Comparison of ENCODE assay signal across 9 cellular contexts in the genomic region with DNA sequence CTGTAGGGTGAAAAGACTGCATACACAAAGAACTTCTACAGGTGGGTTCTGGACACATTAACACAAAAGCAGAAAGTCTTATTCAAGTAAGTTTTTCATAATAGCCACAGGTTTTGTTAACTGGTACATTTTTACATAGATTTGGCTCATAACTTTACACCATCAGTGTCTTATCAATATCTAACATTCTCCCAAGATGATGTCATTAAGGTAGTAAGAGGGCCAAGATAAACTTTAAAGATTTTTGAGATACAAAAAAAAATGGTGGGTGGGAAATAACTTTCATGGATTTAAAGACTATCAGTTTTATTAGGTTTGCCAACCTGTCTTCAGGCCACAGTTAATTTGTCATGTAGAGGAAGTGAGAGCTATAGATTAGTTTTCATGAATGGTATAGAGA. TPM values are rescaled to one million over a fixed set of nuclear protein-coding genes. Genes with fewer than 3 reads are reported as not detected.
DNase-seq lines count a peak whose midpoint lies in the region; ATAC-seq and TF ChIP-seq lines count a peak whose summit lies in the region.
"Had no signal": no experiment of that assay in that cellular context is flagged by ENCODE, and none has a peak within 500 bp of the region (broad histone marks: within the 10 kb centered on the region; RNA-seq: fewer than 3 reads in every experiment).

No MANE protein-coding gene starts in this region.

- H3K4me1 ChIP-seq in CD4-positive, alpha-beta memory T cell (ENCODE audit: insufficient read depth, low read length), result peaks cover 50% of the 10 kb centered on the region

- no peaks in the 10 kb centered on the region for H3K9me3 Mint-ChIP-seq in CD4-positive, alpha-beta memory T cell
- no peaks in the 10 kb centered on the region for H3K9me3 Mint-ChIP-seq in activated CD8-positive, alpha-beta T cell treated with anti-CD3 and anti-CD28 coated beads, Interleukin-2, amount 10 ng/mL, durations not matched to agents 7 days and 5 days (ENCODE audit: insufficient read depth)

- no peak for DNase-seq in CD4-positive, alpha-beta memory T cell
- no peak for DNase-seq in HL-60 (ENCODE audit: low read depth in 1 of 2, low spot score in 1 of 2)
- DNase-seq in activated CD8-positive, alpha-beta T cell treated with anti-CD3 and anti-CD28 coated beads, Interleukin-2, amount 10 ng/mL, durations not matched to agents 7 days and 5 days, result no peak
- DNase-seq in kidney glomerular epithelial cell (lab: John Stamatoyannopoulos, UW), result peak; percentile 49
- no peak for DNase-seq in activated gamma-delta T cell (lab: John Stamatoyannopoulos, UW)
- no peak for DNase-seq in stimulated activated naive CD4-positive, alpha-beta T cell (lab: John Stamatoyannopoulos, UW)
- DNase-seq: activated CD8-positive, alpha-beta memory T cell treated with anti-CD3 and anti-CD28 coated beads, Interleukin-2, amount 50 U/mL, for 4 hours had no signal

- peaks cover 0 to 39% of the 10 kb centered on the region in 2 donors for H3K36me3 Mint-ChIP-seq in CD4-positive, alpha-beta memory T cell
- peaks cover 50% of the 10 kb centered on the region for H3K36me3 Mint-ChIP-seq in activated CD8-positive, alpha-beta T cell treated with anti-CD3 and anti-CD28 coated beads, Interleukin-2, amount 10 ng/mL, durations not matched to agents 7 days and 5 days (ENCODE audit: low read depth)

- no peak overlapping the region for H3K4me3 ChIP-seq in CD4-positive, alpha-beta memory T cell (ENCODE audit: low read length in 2 of 2)
- H3K4me3 ChIP-seq in HL-60 (replicated peaks; ENCODE audit: insufficient read depth, low read length), result peak overlapping the region; percentile 82

- CTCF ChIA-PET in CD4-positive, alpha-beta memory T cell (lab: Charles Lee; ENCODE audit: partially characterized antibody), result interaction anchor here (1.1 to 1.4 kb wide), 2 partner anchors 74 to 117 kb away, joined by 3 to 4 read pairs; partner anchors contain the start of gene CHD8
- CTCF ChIA-PET in activated CD8-positive, alpha-beta T cell treated with anti-CD3 and anti-CD28 coated beads, Interleukin-2, amount 10 ng/mL, durations not matched to agents 7 days and 5 days (lab: Charles Lee), result interaction anchor here (0.8 to 1.4 kb wide), 7 partner anchors 15 to 247 kb away, joined by 3 to 5 read pairs (median 3); partner anchors contain the start of gene CHD8

- H3K4me1 Mint-ChIP-seq in CD4-positive, alpha-beta memory T cell, result peaks cover 26 to 64% (median 39%) of the 10 kb centered on the region in 4 donors
- H3K4me1 Mint-ChIP-seq in activated CD8-positive, alpha-beta T cell treated with anti-CD3 and anti-CD28 coated beads, Interleukin-2, amount 10 ng/mL, durations not matched to agents 7 days and 5 days (ENCODE audit: low read depth), result peaks cover 49% of the 10 kb centered on the region

- ATAC-seq in activated CD8-positive, alpha-beta T cell treated with anti-CD3 and anti-CD28 coated beads, Interleukin-2, amount 10 ng/mL, durations not matched to agents 7 days and 5 days, result no peak
- ATAC-seq in GM21367 (IDR thresholded peaks at IDR 0.05; ENCODE audit: unreplicated experiment) (no peak), GM18511 (IDR thresholded peaks at IDR 0.05; ENCODE audit: unreplicated experiment) (no peak)

- peak overlapping the region; percentile 9 for H3K27ac ChIP-seq in CD4-positive, alpha-beta memory T cell (ENCODE audit: low read depth, low read length)
- H3K27ac ChIP-seq in HL-60 (replicated peaks), result peak overlapping the region; percentile 96

- intact Hi-C loops in CD4-positive, alpha-beta memory T cell (cut with micrococcal nuclease), result loop anchor here (5.0 kb wide), 1 partner anchor 700 kb away; the partner anchor contains the start of gene RNASE4

- POLR2A ChIA-PET in CD4-positive, alpha-beta memory T cell (lab: Charles Lee; ENCODE audit: partially characterized antibody), result interaction anchor here (0.9 to 1.2 kb wide), 3 partner anchors 55 to 120 kb away, joined by 3 to 7 read pairs (median 5); partner anchors contain the start of gene CHD8
- POLR2A ChIA-PET in activated CD8-positive, alpha-beta T cell treated with anti-CD3 and anti-CD28 coated beads, Interleukin-2, amount 10 ng/mL, durations not matched to agents 7 days and 5 days (lab: Charles Lee), result interaction anchor here (0.6 to 1.3 kb wide), 4 partner anchors 54 to 151 kb away, joined by 3 to 7 read pairs (median 4); partner anchors contain the start of gene METTL3

- H3K36me3 ChIP-seq in CD4-positive, alpha-beta memory T cell (ENCODE audit: insufficient read depth, low read length), result peaks cover 4% of the 10 kb centered on the region

- H3K9me3 ChIP-seq in CD4-positive, alpha-beta memory T cell (ENCODE audit: control insufficient read depth in 1 of 2, low read length in 2 of 2), result no peaks in the 10 kb centered on the region

- peak overlapping the region; percentile 64 to 99 (median 88) for H3K4me3 Mint-ChIP-seq in CD4-positive, alpha-beta memory T cell
- peak overlapping the region; percentile 99 for H3K4me3 Mint-ChIP-seq in activated CD8-positive, alpha-beta T cell treated with anti-CD3 and anti-CD28 coated beads, Interleukin-2, amount 10 ng/mL, durations not matched to agents 7 days and 5 days

- TF ChIP-seq CTCF in HL-60 (IDR thresholded peaks at IDR 0.05; ENCODE audit: insufficient read depth, low read length), result no peak

- peak overlapping the region in 5 of 7 donors; percentile 31 to 99 (median 83) for H3K27ac Mint-ChIP-seq in CD4-positive, alpha-beta memory T cell
- peak overlapping the region; percentile 68 for H3K27ac Mint-ChIP-seq in activated CD8-positive, alpha-beta T cell treated with anti-CD3 and anti-CD28 coated beads, Interleukin-2, amount 10 ng/mL, durations not matched to agents 7 days and 5 days

- H3K27me3 Mint-ChIP-seq in CD4-positive, alpha-beta memory T cell, result no peaks in the 10 kb centered on the region
- no peaks in the 10 kb centered on the region for H3K27me3 Mint-ChIP-seq in activated CD8-positive, alpha-beta T cell treated with anti-CD3 and anti-CD28 coated beads, Interleukin-2, amount 10 ng/mL, durations not matched to agents 7 days and 5 days (ENCODE audit: low read depth)

- no peaks in the 10 kb centered on the region for H3K27me3 ChIP-seq in CD4-positive, alpha-beta memory T cell (ENCODE audit: insufficient read depth, low read length)
- no peaks in the 10 kb centered on the region for H3K27me3 ChIP-seq in HL-60 (ENCODE audit: insufficient read depth, poor library complexity, severe bottlenecking)

RNA-seq across cellular contexts. Expression of gene SUPT16H, which starts 1.7 kb away (rescaled TPM):
- total RNA-seq in CD4-positive, alpha-beta memory T cell, result 10 to 100 TPM; 84.5 to 87.2 TPM
- polyA plus RNA-seq in CD4-positive, alpha-beta memory T cell, result 10 to 100 TPM; 60.6 to 84.5 TPM
- 100 to 1,000 TPM; 136 to 138 TPM for total RNA-seq in activated CD8-positive, alpha-beta T cell treated with anti-CD3 and anti-CD28 coated beads, Interleukin-2, amount 10 ng/mL, durations not matched to agents 7 days and 5 days
